20 cellular contexts compared by ENCODE assay signal in genomic region chr1:62382581-62382980, GRCh38. TPM values are rescaled to one million over a fixed set of nuclear protein-coding genes. Genes with fewer than 3 reads are reported as not detected.
A peak's percentile ranks its signal among the peaks of the same experiment; 100 is the strongest.
DNase-seq lines count a peak whose midpoint lies in the region; ATAC-seq, FAIRE-seq and TF ChIP-seq lines count a peak whose summit lies in the region.
"Had no signal": no experiment of that assay in that cellular context is flagged by ENCODE, and none has a peak within 500 bp of the region (broad histone marks: within the 10 kb centered on the region; RNA-seq: fewer than 3 reads in every experiment).

No MANE protein-coding gene starts in this region.

- CTCF ChIA-PET in activated CD4-positive, alpha-beta memory T cell treated with anti-CD3 and anti-CD28 coated beads, Interleukin-2, amount 10 ng/mL, durations not matched to agents 7 days and 5 days (lab: Charles Lee): interaction anchor here (1.1 kb wide), 1 partner anchor 21 kb away, joined by 3 read pairs; no protein-coding TSS in a partner anchor

- no peaks in the 10 kb centered on the region for H3K4me1 Mint-ChIP-seq in activated CD4-positive, alpha-beta memory T cell treated with anti-CD3 and anti-CD28 coated beads, Interleukin-2, amount 10 ng/mL, durations not matched to agents 7 days and 5 days
- H3K4me1 Mint-ChIP-seq: CD4-positive, CD25-positive, alpha-beta regulatory T cell; IgD-negative memory B cell had no signal

- no peak for FAIRE-seq in D721Med (lab: Jason Lieb, UNC)
- FAIRE-seq: G401.6, GM12891, H54 had no signal

- H3K9me3 ChIP-seq in adipocyte (ENCODE audit: control insufficient read depth, low read length): peaks cover 11% of the 10 kb centered on the region

- H3K4me3 Mint-ChIP-seq in activated CD4-positive, alpha-beta memory T cell treated with anti-CD3 and anti-CD28 coated beads, Interleukin-2, amount 10 ng/mL, durations not matched to agents 7 days and 5 days: no peak overlapping the region
- H3K4me3 Mint-ChIP-seq: CD4-positive, CD25-positive, alpha-beta regulatory T cell; IgD-negative memory B cell had no signal

- H3K9me3 Mint-ChIP-seq in activated CD4-positive, alpha-beta memory T cell treated with anti-CD3 and anti-CD28 coated beads, Interleukin-2, amount 10 ng/mL, durations not matched to agents 7 days and 5 days: no peaks in the 10 kb centered on the region

- DNase-seq in NCI-H1694 (lab: John Stamatoyannopoulos, UW): peak; percentile 27
- no peak for DNase-seq in NCI-H1694 treated with DMSO at 0.1 percent for 48 hours (lab: John Stamatoyannopoulos, UW)
- peak; percentile 15 for DNase-seq in adipocyte (ENCODE audit: low read depth)
- peak; percentile 64 for DNase-seq in myocyte (ENCODE audit: low read depth)
- DNase-seq in D721Med (ENCODE audit: insufficient read length, low spot score): no peak
- no peak for DNase-seq in left lobe of liver (ENCODE audit: low spot score)
- DNase-seq in activated CD4-positive, alpha-beta memory T cell treated with anti-CD3 and anti-CD28 coated beads, Interleukin-2, amount 10 ng/mL, durations not matched to agents 7 days and 5 days: no peak
- DNase-seq: 8988T; AML-193; CD4-positive, CD25-positive, alpha-beta regulatory T cell; DMS153; DMS79 treated with DMSO at 0.1 percent for 48 hours; EL had no signal

- no peaks in the 10 kb centered on the region for H3K36me3 Mint-ChIP-seq in activated CD4-positive, alpha-beta memory T cell treated with anti-CD3 and anti-CD28 coated beads, Interleukin-2, amount 10 ng/mL, durations not matched to agents 7 days and 5 days (ENCODE audit: low read depth)
- H3K36me3 Mint-ChIP-seq: CD4-positive, CD25-positive, alpha-beta regulatory T cell; IgD-negative memory B cell had no signal

- H3K4me3 ChIP-seq in adipocyte (ENCODE audit: low read length): no peak overlapping the region
- H3K4me3 ChIP-seq: BLaER1, GM23248 had no signal

- TF ChIP-seq CTCF in D721Med (IDR thresholded peaks at IDR 0.05; ENCODE audit: insufficient read depth, missing control alignments): no peak

- ATAC-seq in left lobe of liver: no peak
- ATAC-seq: HCT116 had no signal

- H3K27me3 Mint-ChIP-seq in activated CD4-positive, alpha-beta memory T cell treated with anti-CD3 and anti-CD28 coated beads, Interleukin-2, amount 10 ng/mL, durations not matched to agents 7 days and 5 days: no peaks in the 10 kb centered on the region
- H3K27me3 Mint-ChIP-seq: IgD-negative memory B cell had no signal

- peaks cover 4% of the 10 kb centered on the region for H3K27me3 ChIP-seq in adipocyte (replicated peaks; ENCODE audit: control insufficient read depth, insufficient read depth, low read length)
- H3K27me3 ChIP-seq: BLaER1 had no signal

- H3K4me1 ChIP-seq in adipocyte (ENCODE audit: control insufficient read depth, insufficient read depth, low read length): peaks cover 32% of the 10 kb centered on the region

- POLR2A ChIA-PET in activated CD4-positive, alpha-beta memory T cell treated with anti-CD3 and anti-CD28 coated beads, Interleukin-2, amount 10 ng/mL, durations not matched to agents 7 days and 5 days (lab: Charles Lee): no interaction called here

- no peak overlapping the region for H3K27ac Mint-ChIP-seq in activated CD4-positive, alpha-beta memory T cell treated with anti-CD3 and anti-CD28 coated beads, Interleukin-2, amount 10 ng/mL, durations not matched to agents 7 days and 5 days
- H3K27ac Mint-ChIP-seq: CD4-positive, CD25-positive, alpha-beta regulatory T cell; IgD-negative memory B cell had no signal

- H3K36me3 ChIP-seq in adipocyte (ENCODE audit: control insufficient read depth, insufficient read depth, low read length, severe bottlenecking): no peaks in the 10 kb centered on the region
- H3K36me3 ChIP-seq: BLaER1 had no signal

- H3K9ac ChIP-seq in adipocyte (ENCODE audit: low read length): no peak overlapping the region
- H3K9ac ChIP-seq: BLaER1, GM23248 had no signal

RNA-seq across cellular contexts. Expression of gene USP1, which starts 54.3 kb away (rescaled TPM):
- 17.4 and 22.6 TPM in 2 replicates for total RNA-seq in myocyte
- 5.0 TPM for polyA plus RNA-seq in myocyte (2012)
- 5.0 TPM for total RNA-seq in left lobe of liver
- 10 to 100 TPM; 74.6 to 78.6 TPM for total RNA-seq in activated CD4-positive, alpha-beta memory T cell treated with anti-CD3 and anti-CD28 coated beads, Interleukin-2, amount 10 ng/mL, durations not matched to agents 7 days and 5 days

Comparison
In these comparisons a context has a peak if more than half of its experiments do, and no peak if none do; other contexts are left out.
1. DNase-seq: peak in NCI-H1694 (single experiment), adipocyte (single experiment) and myocyte (single experiment); none in NCI-H1694 treated with DMSO at 0.1 percent for 48 hours (single experiment), D721Med (single experiment), left lobe of liver (single experiment) and activated CD4-positive, alpha-beta memory T cell treated with anti-CD3 and anti-CD28 coated beads, Interleukin-2, amount 10 ng/mL, durations not matched to agents 7 days and 5 days (single experiment).